ENCODE assay signal across 6 cellular contexts in the genomic region with DNA sequence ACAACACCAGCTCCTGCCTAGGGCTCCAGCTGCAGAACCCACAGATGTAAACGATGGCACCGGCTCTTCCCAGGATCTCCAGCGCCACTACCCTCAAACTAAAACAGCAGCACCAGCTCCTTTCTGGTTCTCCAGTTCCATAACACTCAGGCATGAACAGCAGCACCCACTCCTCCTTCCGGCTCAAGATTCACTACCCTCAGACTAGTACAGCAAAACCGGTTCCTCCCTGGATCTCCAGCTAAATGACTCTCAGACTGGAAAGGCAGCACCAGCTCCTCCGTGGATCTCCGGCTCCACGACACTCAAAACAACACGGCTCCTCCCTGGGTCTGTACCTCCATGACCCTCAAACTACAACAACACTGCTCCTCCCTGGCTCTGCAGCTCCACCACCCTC.
"Had no signal": no experiment of that assay in that cellular context is flagged by ENCODE, and none has a peak within 500 bp of the region (broad histone marks: within the 10 kb centered on the region; RNA-seq: fewer than 3 reads in every experiment).

No MANE protein-coding gene starts in this region.

- H3K4me3 ChIP-seq: GM23338 had no signal

- H3K27ac ChIP-seq: HL-60 had no signal

- DNase-seq: H9, HCEC 1CT, HFFc6, KBM-7 had no signal
